1 cellular context compared by ENCODE assay signal in the genomic region with DNA sequence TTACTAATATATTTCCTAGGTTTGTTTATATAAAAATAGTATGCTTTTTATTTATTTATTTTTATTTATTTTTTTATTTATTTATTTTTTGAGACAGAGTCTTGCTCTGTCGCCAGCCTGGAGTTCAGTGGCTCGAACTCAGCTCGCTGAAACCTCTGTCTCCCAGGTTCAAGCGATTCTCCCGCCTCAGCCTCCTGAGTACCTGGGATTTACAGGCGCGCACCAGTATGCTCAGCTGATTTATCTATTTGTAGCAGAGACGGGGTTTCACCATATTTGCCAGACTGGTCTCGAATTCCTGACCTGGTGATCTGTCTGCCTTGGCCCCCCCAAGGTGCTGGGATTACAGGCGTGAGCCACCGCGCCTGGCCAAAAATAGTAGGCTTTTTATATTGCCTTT.
TF ChIP-seq lines count a peak whose summit lies in the region.

No MANE protein-coding gene starts in this region.

TF ChIP-seq in GM23338, 12 proteins besides CTCF, POLR2A, EP300 and RAD21 (continued from another document):
- no peak for TF ChIP-seq ZNF114 (CRISPR knock-in tag; IDR thresholded peaks at IDR 0.05)
- no peak for TF ChIP-seq JUNB (IDR thresholded peaks at IDR 0.05; ENCODE audit: unreplicated experiment)
- no peak for TF ChIP-seq NANOG (IDR thresholded peaks at IDR 0.05; ENCODE audit: borderline replicate concordance)
- no peak for TF ChIP-seq POLR2AphosphoS5 (IDR thresholded peaks at IDR 0.05; ENCODE audit: low read depth)
- TF ChIP-seq, protein P1, sequence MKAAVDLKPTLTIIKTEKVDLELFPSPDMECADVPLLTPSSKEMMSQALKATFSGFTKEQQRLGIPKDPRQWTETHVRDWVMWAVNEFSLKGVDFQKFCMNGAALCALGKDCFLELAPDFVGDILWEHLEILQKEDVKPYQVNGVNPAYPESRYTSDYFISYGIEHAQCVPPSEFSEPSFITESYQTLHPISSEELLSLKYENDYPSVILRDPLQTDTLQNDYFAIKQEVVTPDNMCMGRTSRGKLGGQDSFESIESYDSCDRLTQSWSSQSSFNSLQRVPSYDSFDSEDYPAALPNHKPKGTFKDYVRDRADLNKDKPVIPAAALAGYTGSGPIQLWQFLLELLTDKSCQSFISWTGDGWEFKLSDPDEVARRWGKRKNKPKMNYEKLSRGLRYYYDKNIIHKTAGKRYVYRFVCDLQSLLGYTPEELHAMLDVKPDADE (IDR thresholded peaks at IDR 0.05) = no peak
